ENCODE assay signal across 13 cellular contexts in genomic region chr7:66815976-66816375, GRCh38.
DNase-seq lines count a peak whose midpoint lies in the region; ATAC-seq and TF ChIP-seq lines count a peak whose summit lies in the region.
"Had no signal": no experiment of that assay in that cellular context is flagged by ENCODE, and none has a peak within 500 bp of the region (broad histone marks: within the 10 kb centered on the region; RNA-seq: fewer than 3 reads in every experiment).

No MANE protein-coding gene starts in this region.

- H3K9ac ChIP-seq in neuronal stem cell (ENCODE audit: low read depth, low read length, poor library complexity) = no peak overlapping the region
- no peak overlapping the region for H3K9ac ChIP-seq in GM23248

- H2BK15ac ChIP-seq in neuronal stem cell (ENCODE audit: low read length) = no peak overlapping the region

- no peak overlapping the region for H4K8ac ChIP-seq in neuronal stem cell (ENCODE audit: low read depth, low read length)

- no CpG with 5 or more reads among the region's 7 CpGs for WGBS in neuronal stem cell (ENCODE audit: extremely low coverage in 2 of 2, insufficient read length in 2 of 2, insufficient replicate concordance in 1 of 2), 2 donors
- WGBS in GM23248 (ENCODE audit: low coverage in 1 of 2, low lambda C conversion rate in 2 of 2, missing lambda C conversion rate in 2 of 2), 2 experiments = 90% methylated on average over 7 of the region's 7 CpGs

- DNase-seq in cardiac septum (ENCODE audit: low spot score) = peak; percentile 49
- DNase-seq in right atrium auricular region (ENCODE audit: low spot score) = no peak
- no peak for DNase-seq in RWPE2 (ENCODE audit: low spot score)
- no peak for DNase-seq in neuronal stem cell (ENCODE audit: low spot score)
- DNase-seq in GM23248 = no peak
- no peak for DNase-seq in GM19240 (ENCODE audit: insufficient read length, low spot score)
- DNase-seq: ACHN, NCI-H1048, NCI-H146, NCI-H524 had no signal

- H2BK120ac ChIP-seq in neuronal stem cell (ENCODE audit: low read depth, low read length) = no peak overlapping the region

- H3K9me3 ChIP-seq in right atrium auricular region = no peaks in the 10 kb centered on the region
- no peaks in the 10 kb centered on the region for H3K9me3 ChIP-seq in RWPE2 (ENCODE audit: severe bottlenecking)
- no peaks in the 10 kb centered on the region for H3K9me3 ChIP-seq in neuronal stem cell (replicated peaks in 1 of 2; ENCODE audit: control insufficient read depth in 2 of 2, insufficient read depth in 1 of 2, low read depth in 1 of 2, low read length in 2 of 2)
- H3K9me3 ChIP-seq in GM23248 (ENCODE audit: low read depth) = no peaks in the 10 kb centered on the region
- H3K9me3 ChIP-seq: Caco-2 had no signal

- H2AK5ac ChIP-seq in neuronal stem cell (ENCODE audit: low read depth, low read length) = no peak overlapping the region

- no peak overlapping the region for H3K23ac ChIP-seq in neuronal stem cell (ENCODE audit: low read depth, low read length, poor library complexity)

- intact Hi-C loops in cardiac septum (cut with DNase I) = no loop called here

- H2AFZ ChIP-seq in neuronal stem cell (ENCODE audit: low read length) (no peak overlapping the region), GM23248 (no peak overlapping the region)

- no peak overlapping the region for H2BK12ac ChIP-seq in neuronal stem cell (ENCODE audit: low read length)

- H4K20me1 ChIP-seq in GM23248 (ENCODE audit: insufficient read depth) = no peaks in the 10 kb centered on the region

- H3K18ac ChIP-seq in neuronal stem cell (ENCODE audit: low read length) = peak overlapping the region; percentile 13

- H3K36me3 ChIP-seq in right atrium auricular region (peaks cover 15% of the 10 kb centered on the region), RWPE2 (ENCODE audit: low read depth) (peaks cover 7% of the 10 kb centered on the region), neuronal stem cell (replicated peaks in 1 of 2; ENCODE audit: control insufficient read depth in 2 of 2, insufficient read depth in 2 of 2, low read length in 2 of 2) (peaks cover 0 to 18% of the 10 kb centered on the region in 2 donors), GM23248 (ENCODE audit: low read depth) (peaks cover 26% of the 10 kb centered on the region)

- H3F3A ChIP-seq in GM23248 (ENCODE audit: insufficient read depth) = peaks cover 10% of the 10 kb centered on the region

- no peak overlapping the region for H3K4me3 ChIP-seq in right atrium auricular region
- H3K4me3 ChIP-seq in RWPE2 (ENCODE audit: severe bottlenecking) = no peak overlapping the region
- no peak overlapping the region for H3K4me3 ChIP-seq in neuronal stem cell (ENCODE audit: low read length in 2 of 2)
- no peak overlapping the region for H3K4me3 ChIP-seq in GM23248

- H3K4me1 ChIP-seq in right atrium auricular region (no peaks in the 10 kb centered on the region), RWPE2 (ENCODE audit: insufficient read depth, poor library complexity, severe bottlenecking) (no peaks in the 10 kb centered on the region), neuronal stem cell (ENCODE audit: control insufficient read depth in 2 of 2, insufficient read depth in 1 of 2, low read depth in 1 of 2, low read length in 2 of 2) (no peaks in the 10 kb centered on the region), GM23248 (ENCODE audit: insufficient read depth) (no peaks in the 10 kb centered on the region)
- H3K4me1 ChIP-seq: Caco-2 had no signal

- H3K79me2 ChIP-seq in GM23248 (ENCODE audit: insufficient read depth) = no peaks in the 10 kb centered on the region; the same call in 1 of the 2 replicates

- no peaks in the 10 kb centered on the region for H3K9me2 ChIP-seq in GM23248 (ENCODE audit: insufficient read depth)

- H3K27me3 ChIP-seq in right atrium auricular region (no peaks in the 10 kb centered on the region), RWPE2 (ENCODE audit: insufficient read depth, poor library complexity, severe bottlenecking) (no peaks in the 10 kb centered on the region), neuronal stem cell (ENCODE audit: control insufficient read depth in 3 of 3, insufficient read depth in 3 of 3, low read depth in 1 of 3, low read length in 3 of 3) (no peaks in the 10 kb centered on the region), GM23248 (replicated peaks; ENCODE audit: insufficient read depth) (no peaks in the 10 kb centered on the region)

- in situ Hi-C loops in GM23248 (cut with MboI) = no loop called here

- no peak overlapping the region for H3K27ac ChIP-seq in right atrium auricular region
- H3K27ac ChIP-seq in RWPE2 (ENCODE audit: poor library complexity, severe bottlenecking) = no peak overlapping the region
- H3K27ac ChIP-seq in neuronal stem cell (replicated peaks; ENCODE audit: low read length) = no peak overlapping the region
- no peak overlapping the region for H3K27ac ChIP-seq in GM23248

- ATAC-seq in RWPE2 (ENCODE audit: low read depth) (peak; percentile 13; the same call in 1 of the 3 replicates), HG03095 (IDR thresholded peaks at IDR 0.05; ENCODE audit: unreplicated experiment) (no peak)
- ATAC-seq: Right ventricle myocardium inferior had no signal

- H3K4ac ChIP-seq in neuronal stem cell (ENCODE audit: low read length) = no peak overlapping the region

- no peak overlapping the region for H4K91ac ChIP-seq in neuronal stem cell (ENCODE audit: low read depth, low read length, poor library complexity)

- no peak overlapping the region for H3K4me2 ChIP-seq in neuronal stem cell (ENCODE audit: insufficient read depth, low read length, poor library complexity, severe bottlenecking)
- H3K4me2 ChIP-seq in GM23248 (ENCODE audit: unreplicated experiment) = no peak overlapping the region

- no peak for TF ChIP-seq CTCF in right atrium auricular region (IDR thresholded peaks at IDR 0.05)
- no peak for TF ChIP-seq CTCF in RWPE2 (IDR thresholded peaks at IDR 0.05; ENCODE audit: poor library complexity, severe bottlenecking)

- H2BK5ac ChIP-seq in neuronal stem cell (ENCODE audit: low read length) = no peak overlapping the region

- no peaks in the 10 kb centered on the region for H3K79me1 ChIP-seq in neuronal stem cell (ENCODE audit: low read depth, low read length)

- H3K14ac ChIP-seq in neuronal stem cell (ENCODE audit: low read length) = no peak overlapping the region
